8 cellular contexts compared by ENCODE assay signal in the genomic region with DNA sequence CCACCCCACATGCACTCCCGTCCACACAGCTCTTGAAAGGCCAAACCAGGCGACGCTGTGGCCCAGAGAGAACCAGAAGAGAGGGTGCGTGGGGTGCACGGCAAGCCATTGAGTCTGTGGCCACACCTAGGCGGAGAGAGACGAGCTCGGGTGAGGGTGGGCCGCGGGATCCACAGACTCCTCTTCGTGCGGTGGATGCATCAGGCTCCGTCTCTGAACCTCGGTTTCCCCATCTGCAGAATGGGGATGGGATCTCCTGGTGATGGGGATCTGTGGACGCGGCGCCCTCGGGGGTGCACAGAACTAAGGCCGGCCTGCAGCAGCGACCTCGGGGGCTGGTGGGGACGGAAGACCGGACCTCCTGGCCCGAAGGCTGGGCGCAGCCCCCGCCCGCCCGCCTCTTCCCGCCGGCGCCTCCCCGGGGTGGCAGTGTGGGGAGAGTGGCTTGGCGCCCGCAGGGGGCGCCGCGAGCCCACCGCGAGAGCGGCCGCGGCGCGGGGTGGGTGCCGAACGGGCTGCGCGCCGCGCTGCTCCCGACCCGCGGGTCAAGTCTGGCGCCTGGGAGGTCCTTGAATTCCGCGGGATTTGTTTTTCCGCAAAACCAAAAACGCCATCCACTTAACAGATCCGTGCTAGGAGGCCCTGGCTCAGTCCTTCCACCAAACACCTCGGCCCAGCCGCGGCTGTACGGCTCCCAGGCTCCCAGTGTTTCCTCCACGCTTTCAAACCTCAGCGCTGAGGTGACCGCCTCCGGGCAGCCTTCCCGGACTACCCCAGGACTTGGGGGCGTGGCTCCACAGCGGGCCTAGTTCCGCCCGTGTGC. TPM values are rescaled to one million over a fixed set of nuclear protein-coding genes. Genes with fewer than 3 reads are reported as not detected.
A peak's percentile ranks its signal among the peaks of the same experiment; 100 is the strongest.
DNase-seq lines count a peak whose midpoint lies in the region; ATAC-seq and TF ChIP-seq lines count a peak whose summit lies in the region.

No MANE protein-coding gene starts in this region.

- H2AFZ ChIP-seq in OCI-LY1 (ENCODE audit: low read length) (no peak overlapping the region), neuronal stem cell (ENCODE audit: low read length) (peak overlapping the region; percentile 92)

- peak overlapping the region; percentile 46 for H2BK5ac ChIP-seq in neuronal stem cell (ENCODE audit: low read length)

- no peak overlapping the region for H3K27ac ChIP-seq in OCI-LY1 (ENCODE audit: low read depth, low read length, poor library complexity, severe bottlenecking)
- no peak overlapping the region for H3K27ac ChIP-seq in neuronal stem cell (replicated peaks; ENCODE audit: low read length)

- H3K4ac ChIP-seq in neuronal stem cell (ENCODE audit: low read length): no peak overlapping the region

- H4K91ac ChIP-seq in neuronal stem cell (ENCODE audit: low read depth, low read length, poor library complexity): no peak overlapping the region

- H2BK12ac ChIP-seq in neuronal stem cell (ENCODE audit: low read length): no peak overlapping the region

- no peaks in the 10 kb centered on the region for H3K9me2 ChIP-seq in OCI-LY1 (ENCODE audit: low read depth, low read length)

- no peaks in the 10 kb centered on the region for H4K20me1 ChIP-seq in OCI-LY1 (ENCODE audit: insufficient read depth, low read length)

- H3K27me3 ChIP-seq in OCI-LY1 (ENCODE audit: insufficient read depth, low read length): no peaks in the 10 kb centered on the region
- H3K27me3 ChIP-seq in neuronal stem cell (ENCODE audit: control insufficient read depth in 3 of 3, insufficient read depth in 3 of 3, low read depth in 1 of 3, low read length in 3 of 3): peaks cover 0 to 5% (median 3%) of the 10 kb centered on the region in 3 experiments

- H3K23ac ChIP-seq in neuronal stem cell (ENCODE audit: low read depth, low read length, poor library complexity): peak overlapping the region; percentile 56

- peak overlapping the region; percentile 10 for H2BK15ac ChIP-seq in neuronal stem cell (ENCODE audit: low read length)

- peak; percentile 35 for DNase-seq in COLO668 (lab: John Stamatoyannopoulos, UW; ENCODE audit: unreplicated experiment)
- peak; percentile 3 for DNase-seq in GOT3 (lab: John Stamatoyannopoulos, UW)
- peak; percentile 36 for DNase-seq in activated gamma-delta T cell treated with Interleukin-2 at 50 U/mL for 16 hours
- DNase-seq in germinal center (ENCODE audit: low spot score): peak; percentile 72
- DNase-seq in neuronal stem cell (ENCODE audit: low spot score): peak; percentile 49

- H3F3A ChIP-seq in OCI-LY1 (ENCODE audit: insufficient read depth, low read length): no peaks in the 10 kb centered on the region

- ATAC-seq in GM21619 (IDR thresholded peaks at IDR 0.05; ENCODE audit: unreplicated experiment) (no peak), GM19463 (IDR thresholded peaks at IDR 0.05; ENCODE audit: unreplicated experiment) (no peak)

- H3K18ac ChIP-seq in neuronal stem cell (ENCODE audit: low read length): peak overlapping the region; percentile 66

- WGBS in neuronal stem cell (ENCODE audit: extremely low coverage in 2 of 2, insufficient read length in 2 of 2, insufficient replicate concordance in 1 of 2), 2 donors: no CpG with 5 or more reads among the region's 72 CpGs

- peak; percentile 60 for TF ChIP-seq CTCF in OCI-LY1 (IDR thresholded peaks at IDR 0.05; ENCODE audit: low read length)

- H3K9ac ChIP-seq in OCI-LY1 (ENCODE audit: low read length): peak overlapping the region; percentile 48; the same call in 1 of the 2 replicates
- H3K9ac ChIP-seq in neuronal stem cell (ENCODE audit: low read depth, low read length, poor library complexity): peak overlapping the region; percentile 45

- no peaks in the 10 kb centered on the region for H3K9me3 ChIP-seq in OCI-LY1 (ENCODE audit: low read length)
- no peaks in the 10 kb centered on the region for H3K9me3 ChIP-seq in neuronal stem cell (replicated peaks in 1 of 2; ENCODE audit: control insufficient read depth in 2 of 2, insufficient read depth in 1 of 2, low read depth in 1 of 2, low read length in 2 of 2)

- no peak overlapping the region for H2BK120ac ChIP-seq in neuronal stem cell (ENCODE audit: low read depth, low read length)

- peaks cover 5% of the 10 kb centered on the region for H3K4me1 ChIP-seq in OCI-LY1 (ENCODE audit: insufficient read depth, low read length, severe bottlenecking)
- H3K4me1 ChIP-seq in neuronal stem cell (ENCODE audit: control insufficient read depth in 2 of 2, insufficient read depth in 1 of 2, low read depth in 1 of 2, low read length in 2 of 2): peaks cover 4 to 5% of the 10 kb centered on the region in 2 donors

- H3K36me3 ChIP-seq in OCI-LY1 (ENCODE audit: insufficient read depth, low read length) (no peaks in the 10 kb centered on the region), neuronal stem cell (replicated peaks in 1 of 2; ENCODE audit: control insufficient read depth in 2 of 2, insufficient read depth in 2 of 2, low read length in 2 of 2) (no peaks in the 10 kb centered on the region)

- H3K79me1 ChIP-seq in neuronal stem cell (ENCODE audit: low read depth, low read length): no peaks in the 10 kb centered on the region

- H3K79me2 ChIP-seq in OCI-LY1 (ENCODE audit: insufficient read depth, low read length): no peaks in the 10 kb centered on the region

- H3K4me2 ChIP-seq in OCI-LY1 (ENCODE audit: low read length) (peak overlapping the region; percentile 76), neuronal stem cell (ENCODE audit: insufficient read depth, low read length, poor library complexity, severe bottlenecking) (peak overlapping the region; percentile 71)

- peak overlapping the region; percentile 59 for H2AK5ac ChIP-seq in neuronal stem cell (ENCODE audit: low read depth, low read length)

- no peak overlapping the region for H4K8ac ChIP-seq in neuronal stem cell (ENCODE audit: low read depth, low read length)

- H3K14ac ChIP-seq in neuronal stem cell (ENCODE audit: low read length): peak overlapping the region; percentile 85

- H3K4me3 ChIP-seq in OCI-LY1 (ENCODE audit: low read depth, low read length, poor library complexity, severe bottlenecking) (peak overlapping the region; percentile 54), neuronal stem cell (ENCODE audit: low read length in 2 of 2) (peak overlapping the region; percentile 47 to 80)

RNA-seq across cellular contexts. Expression of gene ADPGK, which starts 13.2 kb away (rescaled TPM):
- 18.4 TPM for polyA plus RNA-seq in neuronal stem cell (2013, experiment 1 of 2)
- polyA plus RNA-seq in neuronal stem cell (2013, experiment 2 of 2): 17.2 TPM

Comparison
In these comparisons a context has a peak if more than half of its experiments do, and no peak if none do; other contexts are left out.
1. DNase-seq: peak in every context shown above with its lines; median percentile 72 in germinal center; 49 in neuronal stem cell; 36 in activated gamma-delta T cell treated with Interleukin-2 at 50 U/mL for 16 hours; 35 in COLO668; 3 in GOT3.